Comparison of ENCODE assay signal across 8 cellular contexts in the genomic region with DNA sequence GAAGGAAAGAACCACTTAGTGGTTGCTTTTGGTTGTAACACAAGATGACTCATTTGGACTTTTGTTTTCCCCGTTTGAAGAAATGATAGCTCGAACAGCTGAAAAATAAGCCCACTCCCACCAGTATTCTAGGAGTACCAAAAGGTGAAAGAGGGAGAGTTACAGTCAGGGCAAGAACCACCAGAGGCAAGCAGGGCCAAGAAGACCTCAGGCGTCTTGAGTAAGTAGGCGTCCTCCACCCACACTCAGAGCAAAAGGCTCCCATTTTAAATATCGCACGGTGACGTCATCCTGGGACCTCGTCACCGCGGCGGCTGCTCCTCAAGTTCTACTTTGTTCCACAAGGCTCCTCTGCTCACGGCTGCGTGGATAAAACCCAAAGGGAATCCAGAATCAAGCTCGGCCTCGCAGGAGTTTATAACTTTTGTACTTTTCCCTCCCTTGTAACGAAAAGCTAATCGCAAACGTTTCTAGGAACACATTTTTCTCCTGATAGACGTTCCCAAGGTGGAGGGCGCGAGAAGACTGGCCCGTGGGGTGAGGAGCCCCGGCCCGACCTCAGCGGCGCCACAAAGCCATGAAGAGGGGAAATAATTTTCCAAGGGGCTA. TPM values are rescaled to one million over a fixed set of nuclear protein-coding genes. Genes with fewer than 3 reads are reported as not detected.
DNase-seq lines count a peak whose midpoint lies in the region; ATAC-seq, FAIRE-seq and TF ChIP-seq lines count a peak whose summit lies in the region.

No MANE protein-coding gene starts in this region.

- no peak for TF ChIP-seq CTCF in HepG2 (CRISPR knock-in tag; IDR thresholded peaks at IDR 0.05)

- no peaks in the 10 kb centered on the region for H3K9me3 ChIP-seq in HepG2 (ENCODE audit: low read length)

- intact Hi-C loops in activated CD4-positive, alpha-beta T cell treated with anti-CD3 and anti-CD28 coated beads, Interleukin-2, amount 10 ng/mL, durations not matched to agents 24 days and 14 days (cut with micrococcal nuclease), result loop anchor here (1.0 to 5.0 kb wide), 5 partner anchors 99 to 1879 kb away; a partner anchor contains a TSS
- intact Hi-C loops in dendritic cell treated with granulocyte-macrophage colony-stimulating factor and Interleukin-4, amounts not matched to agents 40 ng/mL and 50 ng/mL, for 4 days (cut with micrococcal nuclease), result loop anchor here (2.0 kb wide), 1 partner anchor 207 kb away; a partner anchor contains a TSS
- intact Hi-C loops in HepG2 (cut with micrococcal nuclease; ENCODE audit: unreplicated experiment), result loop anchor here (10.0 kb wide), 1 partner anchor 203 kb away; a partner anchor contains a TSS

- peak overlapping the region; percentile 86 for H3K9ac ChIP-seq in HepG2 (ENCODE audit: insufficient read depth, low read depth, low read length)

- POLR2A ChIA-PET in HepG2 (lab: Yijun Ruan, JAX), result interaction anchor here (0.7 to 1.6 kb wide), 3 partner anchors 11 to 139 kb away, joined by 3 read pairs; no protein-coding TSS in a partner anchor

- H3K36me3 ChIP-seq in HepG2 (replicated peaks in 1 of 2; ENCODE audit: control insufficient read depth in 1 of 2, insufficient read depth in 2 of 2, low read length in 2 of 2), result peaks cover 0 to 12% of the 10 kb centered on the region in 2 experiments; a peak in 3 of 5 replicates

- BruUV-seq in HepG2 (replicated peaks; lab: Mats Ljungman, UMichigan), result TSS peak; percentile 57

- H3K9me3 Mint-ChIP-seq in activated CD4-positive, alpha-beta T cell treated with anti-CD3 and anti-CD28 coated beads, Interleukin-2, amount 10 ng/mL, durations not matched to agents 24 days and 14 days, result no peaks in the 10 kb centered on the region
- no peaks in the 10 kb centered on the region for H3K9me3 Mint-ChIP-seq in dendritic cell treated with granulocyte-macrophage colony-stimulating factor and Interleukin-4, amounts not matched to agents 40 ng/mL and 50 ng/mL, for 4 days

- peak overlapping the region; percentile 89 for H3K4me2 ChIP-seq in HepG2 (ENCODE audit: low read depth, low read length)

- H4K20me1 ChIP-seq in HepG2 (ENCODE audit: insufficient read depth, low read length), result no peaks in the 10 kb centered on the region

- H3K27ac Mint-ChIP-seq in activated CD4-positive, alpha-beta T cell treated with anti-CD3 and anti-CD28 coated beads, Interleukin-2, amount 10 ng/mL, durations not matched to agents 24 days and 14 days, result peak overlapping the region; percentile 96
- peak overlapping the region; percentile 80 for H3K27ac Mint-ChIP-seq in dendritic cell treated with granulocyte-macrophage colony-stimulating factor and Interleukin-4, amounts not matched to agents 40 ng/mL and 50 ng/mL, for 4 days

- ATAC-seq in GM18867 (IDR thresholded peaks at IDR 0.05; ENCODE audit: unreplicated experiment), result peak; percentile 68
- ATAC-seq in HG03095 (IDR thresholded peaks at IDR 0.05; ENCODE audit: unreplicated experiment), result peak; percentile 59
- ATAC-seq in HepG2, result peak; percentile 30

- peaks cover 50% of the 10 kb centered on the region for H3K79me2 ChIP-seq in HepG2 (ENCODE audit: insufficient read depth, low read length)

- peaks cover 44% of the 10 kb centered on the region for H3K4me1 ChIP-seq in HepG2 (ENCODE audit: insufficient read depth, low read length)

- H3K27ac ChIP-seq in HepG2 (ENCODE audit: extremely low read length, insufficient read depth, low read length), result peak overlapping the region; percentile 73

- in situ Hi-C loops in HepG2 (cut with HindIII; ENCODE audit: extremely low pct_ligation_motif_present, low pct_unique_long_range_greater_than_20kb), result no loop called here

- H3K27me3 Mint-ChIP-seq in activated CD4-positive, alpha-beta T cell treated with anti-CD3 and anti-CD28 coated beads, Interleukin-2, amount 10 ng/mL, durations not matched to agents 24 days and 14 days, result no peaks in the 10 kb centered on the region
- peaks cover 2% of the 10 kb centered on the region for H3K27me3 Mint-ChIP-seq in dendritic cell treated with granulocyte-macrophage colony-stimulating factor and Interleukin-4, amounts not matched to agents 40 ng/mL and 50 ng/mL, for 4 days

- peaks cover 46% of the 10 kb centered on the region for H3K4me1 Mint-ChIP-seq in activated CD4-positive, alpha-beta T cell treated with anti-CD3 and anti-CD28 coated beads, Interleukin-2, amount 10 ng/mL, durations not matched to agents 24 days and 14 days
- H3K4me1 Mint-ChIP-seq in dendritic cell treated with granulocyte-macrophage colony-stimulating factor and Interleukin-4, amounts not matched to agents 40 ng/mL and 50 ng/mL, for 4 days (ENCODE audit: low read depth), result peaks cover 15% of the 10 kb centered on the region

- TF ChIP-seq EP300 in HepG2 (IDR thresholded peaks at IDR 0.05; ENCODE audit: low read depth in 2 of 2, low read length in 2 of 2) (no peak), HepG2 (CRISPR knock-in tag; IDR thresholded peaks at IDR 0.05; ENCODE audit: borderline replicate concordance) (no peak)

- 2% methylated on average over 25 of the region's 26 CpGs for WGBS in HepG2 (ENCODE audit: low lambda C conversion rate)

- peak in 1 of 2 experiments; percentile 49; a peak in 1 of 4 replicates for TF ChIP-seq POLR2A in HepG2 (IDR thresholded peaks at IDR 0.05; ENCODE audit: insufficient read depth in 1 of 2, low read depth in 2 of 2, low read length in 2 of 2)

- FAIRE-seq in HepG2 (lab: Jason Lieb, UNC), result no peak

- DNase-seq in AG08395 (ENCODE audit: low spot score) (peak; percentile 76), NCI-H2227 (lab: John Stamatoyannopoulos, UW; ENCODE audit: unreplicated experiment) (peak; percentile 90), HepG2 (ENCODE audit: low spot score) (peak; percentile 55)
- peak; percentile 94 for DNase-seq in activated CD4-positive, alpha-beta T cell treated with anti-CD3 and anti-CD28 coated beads, Interleukin-2, amount 10 ng/mL, durations not matched to agents 24 days and 14 days
- DNase-seq in stimulated activated CD4-positive, alpha-beta T cell treated with anti-CD3 and anti-CD28 coated beads, Interleukin-2, amount 100 ng/mL, for 4 hours (ENCODE audit: low read depth), result peak; percentile 84

- CTCF ChIA-PET in HepG2 (lab: Yijun Ruan, JAX; ENCODE audit: low intra/inter-chr PET ratio, low total read pairs), result no interaction called here

- H3K36me3 Mint-ChIP-seq in activated CD4-positive, alpha-beta T cell treated with anti-CD3 and anti-CD28 coated beads, Interleukin-2, amount 10 ng/mL, durations not matched to agents 24 days and 14 days (ENCODE audit: low read depth), result peaks cover 36% of the 10 kb centered on the region
- no peaks in the 10 kb centered on the region for H3K36me3 Mint-ChIP-seq in dendritic cell treated with granulocyte-macrophage colony-stimulating factor and Interleukin-4, amounts not matched to agents 40 ng/mL and 50 ng/mL, for 4 days (ENCODE audit: low read depth)

- no peaks in the 10 kb centered on the region; a peak in 1 of 5 replicates for H3K27me3 ChIP-seq in HepG2 (ENCODE audit: control insufficient read depth in 1 of 2, insufficient read depth in 2 of 2, low read length in 2 of 2)

- no peak for TF ChIP-seq RAD21 in HepG2 (CRISPR knock-in tag; IDR thresholded peaks at IDR 0.05)

- peak overlapping the region; percentile 82 to 90 (median 85) for H3K4me3 ChIP-seq in HepG2 (replicated peaks in 1 of 3; ENCODE audit: insufficient read depth in 1 of 3, low read depth in 2 of 3, low read length in 3 of 3)

- H3K4me3 Mint-ChIP-seq in activated CD4-positive, alpha-beta T cell treated with anti-CD3 and anti-CD28 coated beads, Interleukin-2, amount 10 ng/mL, durations not matched to agents 24 days and 14 days, result peak overlapping the region; percentile 84
- H3K4me3 Mint-ChIP-seq in dendritic cell treated with granulocyte-macrophage colony-stimulating factor and Interleukin-4, amounts not matched to agents 40 ng/mL and 50 ng/mL, for 4 days, result peak overlapping the region; percentile 82

- no peak overlapping the region for H2AFZ ChIP-seq in HepG2 (ENCODE audit: low read length)

TF ChIP-seq in HepG2, 621 proteins besides CTCF, POLR2A, EP300 and RAD21 (continues in another document):
- TF ChIP-seq ZNF546 (CRISPR knock-in tag; conservative IDR thresholded peaks at IDR 0.05), result no peak
- peak; percentile 21 for TF ChIP-seq SRSF1 (optimal IDR thresholded peaks at IDR 0.05; ENCODE audit: low read depth, low read length)
- TF ChIP-seq CCDC6 (CRISPR knock-in tag; IDR thresholded peaks at IDR 0.05), result no peak
- TF ChIP-seq CREB1 (IDR thresholded peaks at IDR 0.05), result peak; percentile 99
- TF ChIP-seq CREB1 (CRISPR knock-in tag; IDR thresholded peaks at IDR 0.05), result no peak
- TF ChIP-seq ZNF24 (IDR thresholded peaks at IDR 0.05), result peak; percentile 89
- peak; percentile 29; the same call in 1 of the 2 replicates for TF ChIP-seq RFX5 (IDR thresholded peaks at IDR 0.05; ENCODE audit: low read depth, low read length)

RNA-seq across cellular contexts. Expression of a gene that starts 1.2 kb away (rescaled TPM):
- total RNA-seq in activated CD4-positive, alpha-beta T cell treated with anti-CD3 and anti-CD28 coated beads, Interleukin-2, amount 10 ng/mL, durations not matched to agents 24 days and 14 days, result 74.4 and 80.5 TPM in 2 replicates
- 11.6 and 13.9 TPM in 2 replicates for total RNA-seq in HepG2 (2016; rRNA removed; fragmentation: Illumina TruSeq; extraction: Trizol)
- total RNA-seq in HepG2 (2016; cell fraction: cytosol; rRNA removed; fragmentation: Illumina TruSeq; extraction: Trizol; ENCODE audit: low read depth), result 2.6 and 3.3 TPM in 2 replicates
- total RNA-seq in HepG2 (2016; cell fraction: insoluble cytoplasmic fraction; rRNA removed; fragmentation: Illumina TruSeq; extraction: Trizol), result 14.2 and 15.8 TPM in 2 replicates
- 5.4 and 6.1 TPM in 2 replicates for total RNA-seq in HepG2 (2016; cell fraction: membrane; rRNA removed; fragmentation: Illumina TruSeq; extraction: Trizol)
- total RNA-seq in HepG2 (2016; cell fraction: nucleus; rRNA removed; fragmentation: Illumina TruSeq; extraction: Trizol), result 28.7 and 34.0 TPM in 2 replicates
- 22.5 and 27.4 TPM in 2 replicates for polyA plus RNA-seq in HepG2 (2011; rRNA removed)
- polyA plus RNA-seq in HepG2 (2011; cell fraction: cytosol; rRNA removed), result 11.5 and 19.2 TPM in 2 replicates
- polyA plus RNA-seq in HepG2 (2011; cell fraction: nucleus; rRNA removed), result 12.4 and 14.1 TPM in 2 replicates
- polyA plus RNA-seq in HepG2 (2012), result 42.9 and 43.4 TPM in 2 replicates
- polyA plus RNA-seq in HepG2 (2016; cell fraction: cytosol; fragmentation: Illumina TruSeq; extraction: Trizol; ENCODE audit: low read depth), result 2.5 and 3.0 TPM in 2 replicates
- polyA plus RNA-seq in HepG2 (2016; cell fraction: insoluble cytoplasmic fraction; fragmentation: Illumina TruSeq; extraction: Trizol; ENCODE audit: low read depth), result 20.7 and 21.3 TPM in 2 replicates
- 4.3 and 4.4 TPM in 2 replicates for polyA plus RNA-seq in HepG2 (2016; cell fraction: membrane; fragmentation: Illumina TruSeq; extraction: Trizol; ENCODE audit: low read depth)
- 26.5 and 30.1 TPM in 2 replicates for polyA plus RNA-seq in HepG2 (2016; cell fraction: nucleus; fragmentation: Illumina TruSeq; extraction: Trizol; ENCODE audit: insufficient read depth, low read depth)
- 3.9 and 11.3 TPM in 2 replicates for polyA minus RNA-seq in HepG2 (2011; rRNA and poly(A)+ RNA removed; ENCODE audit: low replicate concordance)
- polyA minus RNA-seq in HepG2 (2011; cell fraction: cytosol; rRNA and poly(A)+ RNA removed), result 9.0 and 9.1 TPM in 2 replicates
- polyA minus RNA-seq in HepG2 (2011; cell fraction: nucleus; rRNA and poly(A)+ RNA removed), result 42.6 and 51.3 TPM in 2 replicates

Comparison
In these comparisons a context has a peak if more than half of its experiments do, and no peak if none do; other contexts are left out.
1. Peak in every context shown above with its lines: DNase-seq, ATAC-seq, H3K4me3 ChIP-seq and H3K27ac ChIP-seq.